ENCODE assay signal across 9 cellular contexts in genomic region chr9:95506692-95507455, GRCh38. TPM values are rescaled to one million over a fixed set of nuclear protein-coding genes. Genes with fewer than 3 reads are reported as not detected.
DNase-seq lines count a peak whose midpoint lies in the region; FAIRE-seq and TF ChIP-seq lines count a peak whose summit lies in the region.
"Had no signal": no experiment of that assay in that cellular context is flagged by ENCODE, and none has a peak within 500 bp of the region (broad histone marks: within the 10 kb centered on the region; RNA-seq: fewer than 3 reads in every experiment).

No MANE protein-coding gene starts in this region.

- peak overlapping the region; percentile 98 for H3K4me3 Mint-ChIP-seq in activated CD4-positive, alpha-beta memory T cell treated with anti-CD3 and anti-CD28 coated beads, Interleukin-2, amount 10 ng/mL, durations not matched to agents 7 days and 5 days

- CTCF ChIA-PET in activated CD4-positive, alpha-beta memory T cell treated with anti-CD3 and anti-CD28 coated beads, Interleukin-2, amount 10 ng/mL, durations not matched to agents 7 days and 5 days (lab: Charles Lee) = interaction anchor here (1.6 kb wide), 1 partner anchor 11 kb away, joined by 4 read pairs; no protein-coding TSS in a partner anchor

- no peak for TF ChIP-seq EP300 in transverse colon (IDR thresholded peaks at IDR 0.05; ENCODE audit: low read depth)

- peaks cover 52% of the 10 kb centered on the region for H3K27me3 Mint-ChIP-seq in activated CD4-positive, alpha-beta memory T cell treated with anti-CD3 and anti-CD28 coated beads, Interleukin-2, amount 10 ng/mL, durations not matched to agents 7 days and 5 days

- intact Hi-C loops in transverse colon (cut with DNase I; ENCODE audit: low total_unique reads) = loop anchor here (5.0 kb wide), 3 partner anchors 45 to 835 kb away; no protein-coding TSS in a partner anchor

- peaks cover 41% of the 10 kb centered on the region for H3K4me1 Mint-ChIP-seq in activated CD4-positive, alpha-beta memory T cell treated with anti-CD3 and anti-CD28 coated beads, Interleukin-2, amount 10 ng/mL, durations not matched to agents 7 days and 5 days

- peaks cover 2% of the 10 kb centered on the region for H3K36me3 Mint-ChIP-seq in activated CD4-positive, alpha-beta memory T cell treated with anti-CD3 and anti-CD28 coated beads, Interleukin-2, amount 10 ng/mL, durations not matched to agents 7 days and 5 days (ENCODE audit: low read depth)

- H3K4me3 ChIP-seq in epithelial cell of esophagus (ENCODE audit: low read length) (peak overlapping the region; percentile 79), mucosa of stomach (ENCODE audit: low read length) (peak overlapping the region; percentile 66), transverse colon (peak overlapping the region; percentile 84 to 97 (median 92))

- peaks cover 4% of the 10 kb centered on the region for H3K27me3 ChIP-seq in mucosa of stomach (ENCODE audit: control insufficient read depth, insufficient read depth, low read length)
- peaks cover 4% of the 10 kb centered on the region for H3K27me3 ChIP-seq in transverse colon

- no peaks in the 10 kb centered on the region for H3K9me3 Mint-ChIP-seq in activated CD4-positive, alpha-beta memory T cell treated with anti-CD3 and anti-CD28 coated beads, Interleukin-2, amount 10 ng/mL, durations not matched to agents 7 days and 5 days

- peak overlapping the region; percentile 74 for H3K9ac ChIP-seq in mucosa of stomach (ENCODE audit: low read length)

- H3K4me1 ChIP-seq in mucosa of stomach (ENCODE audit: control insufficient read depth, insufficient read depth, low read length) (peaks cover 3% of the 10 kb centered on the region), transverse colon (peaks cover 0 to 22% (median 13%) of the 10 kb centered on the region in 4 donors)

- no peaks in the 10 kb centered on the region for H3K9me3 ChIP-seq in mucosa of stomach (ENCODE audit: control insufficient read depth, low read length)
- H3K9me3 ChIP-seq in transverse colon = no peaks in the 10 kb centered on the region

- H3K27ac ChIP-seq in transverse colon = peak overlapping the region; percentile 91 to 95 (median 93)

- POLR2A ChIA-PET in activated CD4-positive, alpha-beta memory T cell treated with anti-CD3 and anti-CD28 coated beads, Interleukin-2, amount 10 ng/mL, durations not matched to agents 7 days and 5 days (lab: Charles Lee) = interaction anchor here (0.8 to 3.7 kb wide), 5 partner anchors 9 to 500 kb away, joined by 3 to 23 read pairs (median 4); partner anchors contain the start of gene PTCH1

- TF ChIP-seq POLR2A in transverse colon (IDR thresholded peaks at IDR 0.05) = peak; percentile 48

- 0 to 5% methylated on average over 4 to 52 of the region's 59 CpGs for WGBS in transverse colon (ENCODE audit: low coverage in 1 of 2), 2 donors

- in situ Hi-C loops in transverse colon (cut with MboI; ENCODE audit: low pct_ligation_motif_present in 1 of 4, low pct_unique_long_range_greater_than_20kb in 1 of 4, low sequenced_read_pairs in 3 of 4) = loop anchor here in 1 of 4 donors (25.0 kb wide), 1 partner anchor 195 kb away; the partner anchor contains the start of gene FANCC

- DNase-seq in C1 segment of cervical spinal cord (lab: John Stamatoyannopoulos, UW) = peak in 13 of 14 donors; percentile 43 to 86 (median 72)
- DNase-seq in GM19239 (ENCODE audit: insufficient read length, low spot score) = no peak
- DNase-seq in NCI-H1105 (lab: John Stamatoyannopoulos, UW) = peak; percentile 41
- peak; percentile 31 for DNase-seq in activated CD4-positive, alpha-beta memory T cell treated with anti-CD3 and anti-CD28 coated beads, Interleukin-2, amount 10 ng/mL, durations not matched to agents 7 days and 5 days
- peak; percentile 75 for DNase-seq in epithelial cell of esophagus (ENCODE audit: low read depth)
- DNase-seq in transverse colon = peak; percentile 62
- no peak for DNase-seq in NCI-H1436 (lab: John Stamatoyannopoulos, UW)

- TF ChIP-seq CTCF in epithelial cell of esophagus (IDR thresholded peaks at IDR 0.05; ENCODE audit: insufficient read depth, low read depth, low read length, missing control alignments) (peak; percentile 5), transverse colon (IDR thresholded peaks at IDR 0.05) (peak in 1 of 5 experiments; percentile 11)

- no peaks in the 10 kb centered on the region for H3K36me3 ChIP-seq in mucosa of stomach (ENCODE audit: control insufficient read depth, insufficient read depth, low read length)
- H3K36me3 ChIP-seq in transverse colon = no peaks in the 10 kb centered on the region

- peak; percentile 73 for FAIRE-seq in GM19239 (lab: Jason Lieb, UNC)
- FAIRE-seq: TTC549 had no signal

- peak overlapping the region; percentile 75 for H3K27ac Mint-ChIP-seq in activated CD4-positive, alpha-beta memory T cell treated with anti-CD3 and anti-CD28 coated beads, Interleukin-2, amount 10 ng/mL, durations not matched to agents 7 days and 5 days

RNA-seq across cellular contexts. Expression of gene PTCH1, which starts 9.9 kb away (rescaled TPM):
- total RNA-seq in activated CD4-positive, alpha-beta memory T cell treated with anti-CD3 and anti-CD28 coated beads, Interleukin-2, amount 10 ng/mL, durations not matched to agents 7 days and 5 days = 10 to 100 TPM; 17.2 to 19.2 TPM
- 10 to 100 TPM; 12.3 to 50.9 (median 26.4) TPM for total RNA-seq in transverse colon

Comparison
In these comparisons a context has a peak if more than half of its experiments do, and no peak if none do; other contexts are left out.
1. DNase-seq: peak in C1 segment of cervical spinal cord (13 of 14), NCI-H1105 (single experiment), activated CD4-positive, alpha-beta memory T cell treated with anti-CD3 and anti-CD28 coated beads, Interleukin-2, amount 10 ng/mL, durations not matched to agents 7 days and 5 days (single experiment), epithelial cell of esophagus (single experiment) and transverse colon (single experiment); none in GM19239 (single experiment) and NCI-H1436 (single experiment).
2. Peak in every context shown above with its lines, with median percentiles within 50 percentile points of each other: H3K4me3 ChIP-seq.